Comparison of ENCODE assay signal across 10 cellular contexts in genomic region chr13:98480915-98481510, GRCh38.
DNase-seq lines count a peak whose midpoint lies in the region; ATAC-seq, FAIRE-seq and TF ChIP-seq lines count a peak whose summit lies in the region.
"Had no signal": no experiment of that assay in that cellular context is flagged by ENCODE, and none has a peak within 500 bp of the region (broad histone marks: within the 10 kb centered on the region; RNA-seq: fewer than 3 reads in every experiment).

No MANE protein-coding gene starts in this region.

- H2AFZ ChIP-seq in mesenchymal stem cell (ENCODE audit: low read depth, low read length), result no peak overlapping the region

- no peaks in the 10 kb centered on the region for H3K9me3 ChIP-seq in mesenchymal stem cell (ENCODE audit: control insufficient read depth, low read length)

- no peak for TF ChIP-seq CTCF in activated B cell treated with CpG ODN at 0.5 μM for 24 hours (IDR thresholded peaks at IDR 0.05)

- DNase-seq in GM12892 (ENCODE audit: insufficient read length), result no peak
- DNase-seq in activated B cell treated with CpG ODN at 0.5 μM for 24 hours, result no peak
- peak; percentile 80 for DNase-seq in mesenchymal stem cell
- DNase-seq in RPMI8226, result no peak
- no peak for DNase-seq in mucosa of gallbladder (ENCODE audit: low spot score)
- no peak for DNase-seq in GOT3 (lab: John Stamatoyannopoulos, UW)

- H3K4me1 ChIP-seq in mesenchymal stem cell (ENCODE audit: control insufficient read depth, insufficient read depth, low read depth, low read length), result peaks cover 51% of the 10 kb centered on the region

- H3K27me3 ChIP-seq in mesenchymal stem cell (ENCODE audit: control insufficient read depth in 1 of 2, insufficient read depth in 1 of 2, low read length in 2 of 2), result no peaks in the 10 kb centered on the region

- no peak for TF ChIP-seq POLR2A in GM12892 (IDR thresholded peaks at IDR 0.05; ENCODE audit: low read depth, low read length)

- H3K27ac ChIP-seq in mesenchymal stem cell (ENCODE audit: low read length, poor library complexity, severe bottlenecking), result no peak overlapping the region
- H3K27ac ChIP-seq: HL-60 had no signal

- H3K4me3 ChIP-seq in mesenchymal stem cell (ENCODE audit: insufficient read depth in 1 of 2, low read depth in 1 of 2, low read length in 2 of 2), result no peak overlapping the region

- H3K14ac ChIP-seq in mesenchymal stem cell (ENCODE audit: low read length in 2 of 2), result peak overlapping the region in 1 of 2 experiments; percentile 74

- no peaks in the 10 kb centered on the region for H3K27me3 Mint-ChIP-seq in activated B cell treated with CpG ODN at 0.5 μM for 24 hours
- H3K27me3 Mint-ChIP-seq: central memory CD8-positive, alpha-beta T cell had no signal

- peak overlapping the region in 1 of 2 experiments; percentile 3 for H2BK12ac ChIP-seq in mesenchymal stem cell (ENCODE audit: low read length in 2 of 2)

- peaks cover 91% of the 10 kb centered on the region for H3K4me1 Mint-ChIP-seq in activated B cell treated with CpG ODN at 0.5 μM for 24 hours

- peak overlapping the region in 1 of 2 experiments; percentile 15 for H3K23ac ChIP-seq in mesenchymal stem cell (ENCODE audit: low read length in 2 of 2)

- H3K18ac ChIP-seq in mesenchymal stem cell (ENCODE audit: low read depth in 1 of 2, low read length in 2 of 2), result peak overlapping the region; percentile 8 to 82

- H2BK120ac ChIP-seq in mesenchymal stem cell (ENCODE audit: low read depth, low read length), result no peak overlapping the region

- no peak overlapping the region for H3K4me2 ChIP-seq in mesenchymal stem cell (ENCODE audit: low read length, poor library complexity, severe bottlenecking)

- WGBS in mesenchymal stem cell, result 57% methylated on average over 9 of the region's 11 CpGs

- CTCF ChIA-PET in activated B cell treated with CpG ODN at 0.5 μM for 24 hours (lab: Charles Lee), result interaction anchor here (1.4 to 2.6 kb wide), 5 partner anchors 13 to 192 kb away, joined by 4 to 17 read pairs (median 5); no protein-coding TSS in a partner anchor

- intact Hi-C loops in activated B cell treated with CpG ODN at 0.5 μM for 24 hours (cut with micrococcal nuclease), result no loop called here

- peak overlapping the region; percentile 34 for H4K91ac ChIP-seq in mesenchymal stem cell (ENCODE audit: low read length)

- peak overlapping the region; percentile 68 for H2BK15ac ChIP-seq in mesenchymal stem cell (ENCODE audit: low read depth, poor library complexity, severe bottlenecking)

- peak overlapping the region in 1 of 2 experiments; percentile 32 for H3K4ac ChIP-seq in mesenchymal stem cell (ENCODE audit: low read depth in 1 of 2, low read length in 2 of 2)

- H3K36me3 Mint-ChIP-seq in activated B cell treated with CpG ODN at 0.5 μM for 24 hours (ENCODE audit: low read depth), result peaks cover 32% of the 10 kb centered on the region

- H2AK5ac ChIP-seq in mesenchymal stem cell (ENCODE audit: low read length, severe bottlenecking), result no peak overlapping the region

- no peak overlapping the region for H3K4me3 Mint-ChIP-seq in activated B cell treated with CpG ODN at 0.5 μM for 24 hours
- H3K4me3 Mint-ChIP-seq: central memory CD8-positive, alpha-beta T cell had no signal

- H2BK5ac ChIP-seq in mesenchymal stem cell (ENCODE audit: low read depth, low read length, poor library complexity, severe bottlenecking), result no peak overlapping the region

- POLR2A ChIA-PET in activated B cell treated with CpG ODN at 0.5 μM for 24 hours (lab: Charles Lee), result interaction anchor here (0.6 kb wide), 1 partner anchor 85 kb away, joined by 4 read pairs; no protein-coding TSS in a partner anchor

- H4K8ac ChIP-seq in mesenchymal stem cell (ENCODE audit: low read length), result peak overlapping the region; percentile 91

- H3K9ac ChIP-seq in mesenchymal stem cell (ENCODE audit: low read length), result no peak overlapping the region

- H3K9me3 Mint-ChIP-seq in activated B cell treated with CpG ODN at 0.5 μM for 24 hours, result no peaks in the 10 kb centered on the region
- H3K9me3 Mint-ChIP-seq: central memory CD8-positive, alpha-beta T cell had no signal

- ATAC-seq in HG02610 (IDR thresholded peaks at IDR 0.05; ENCODE audit: unreplicated experiment), result peak; percentile 37
- peak; percentile 11 for ATAC-seq in activated B cell treated with CpG ODN at 0.5 μM for 24 hours (ENCODE audit: low read depth)
- ATAC-seq in HG03460 (IDR thresholded peaks at IDR 0.05; ENCODE audit: unreplicated experiment), result no peak

- FAIRE-seq in GM12892 (lab: Jason Lieb, UNC), result peak; percentile 94

- peaks cover 39% of the 10 kb centered on the region for H3K79me1 ChIP-seq in mesenchymal stem cell (replicated peaks; ENCODE audit: low read length, poor library complexity, severe bottlenecking)

- H3K36me3 ChIP-seq in mesenchymal stem cell (ENCODE audit: control insufficient read depth in 1 of 2, insufficient read depth in 2 of 2, low read depth in 1 of 2, low read length in 2 of 2), result peaks cover 9 to 11% of the 10 kb centered on the region in 2 experiments

- peak overlapping the region; percentile 57 for H3K27ac Mint-ChIP-seq in activated B cell treated with CpG ODN at 0.5 μM for 24 hours
